ENCODE assay signal across 1 cellular context in the genomic region with DNA sequence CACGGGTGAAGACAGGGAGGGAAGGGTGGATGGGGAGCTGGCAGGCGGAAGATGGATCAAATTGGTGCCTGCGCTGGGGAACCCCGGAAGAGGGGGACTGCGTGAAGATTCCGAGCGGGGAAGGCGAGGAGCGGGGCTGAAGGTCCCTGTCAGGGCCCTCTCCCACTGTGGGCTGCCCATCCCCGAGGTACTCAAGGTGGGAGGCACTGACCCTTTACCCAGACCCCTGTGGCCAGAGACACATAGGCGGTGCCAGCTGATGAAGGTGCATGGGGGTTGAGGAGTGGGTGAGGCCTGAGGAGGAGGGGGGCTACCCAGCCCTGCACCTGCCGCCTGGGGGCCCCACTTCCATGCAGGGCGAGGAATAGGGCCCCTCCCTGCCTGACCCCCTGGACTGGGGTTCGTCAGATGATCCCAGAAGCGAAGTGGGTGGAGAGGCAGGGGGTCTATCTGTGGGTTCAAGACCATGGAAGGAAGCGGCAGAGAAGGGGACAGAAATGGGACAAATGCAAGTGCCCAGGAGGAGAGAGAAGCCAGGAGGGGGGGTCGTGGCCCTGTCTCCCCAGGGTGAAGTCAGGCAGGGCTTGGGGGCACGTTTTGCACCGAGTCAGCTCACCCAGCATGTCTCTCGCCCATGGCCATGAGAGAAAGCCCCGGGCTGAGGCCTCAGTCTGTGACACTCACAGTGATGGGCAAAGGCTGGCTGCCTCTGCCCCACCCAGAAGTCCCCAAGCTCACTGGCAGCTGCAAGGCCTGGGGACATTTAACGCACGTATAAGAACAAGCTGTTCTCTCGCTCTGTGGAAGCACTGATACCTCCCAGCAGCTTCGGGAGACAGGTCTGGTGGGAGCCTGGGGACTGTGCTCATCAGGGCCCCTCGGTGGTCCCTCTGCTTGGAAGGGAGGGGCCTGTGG.
TF ChIP-seq lines count a peak whose summit lies in the region.

No MANE protein-coding gene starts in this region.

TF ChIP-seq in HepG2, 621 proteins besides CTCF, POLR2A, EP300 and RAD21:
- TF ChIP-seq ZSCAN31 (CRISPR knock-in tag; IDR thresholded peaks at IDR 0.05; ENCODE audit: low read depth): 0 out of 2 replicates have a peak, but pooled peaks have one; percentile 8
- no peak for TF ChIP-seq RELA (CRISPR knock-in tag; IDR thresholded peaks at IDR 0.05)
- no peak for TF ChIP-seq SIN3B (IDR thresholded peaks at IDR 0.05; ENCODE audit: low read length)
- no peak for TF ChIP-seq NFRKB (IDR thresholded peaks at IDR 0.05)
- TF ChIP-seq POLR2G (IDR thresholded peaks at IDR 0.05; ENCODE audit: low read depth, low read length): peak; percentile 36; the same call in 1 of the 2 replicates
- peak; percentile 90 for TF ChIP-seq AGO2 (optimal IDR thresholded peaks at IDR 0.05; ENCODE audit: low read depth, low read length)
- peak; percentile 87; the same call in 1 of the 2 replicates for TF ChIP-seq AKAP8 (CRISPR knock-in tag; IDR thresholded peaks at IDR 0.05)
- TF ChIP-seq, protein P1, sequence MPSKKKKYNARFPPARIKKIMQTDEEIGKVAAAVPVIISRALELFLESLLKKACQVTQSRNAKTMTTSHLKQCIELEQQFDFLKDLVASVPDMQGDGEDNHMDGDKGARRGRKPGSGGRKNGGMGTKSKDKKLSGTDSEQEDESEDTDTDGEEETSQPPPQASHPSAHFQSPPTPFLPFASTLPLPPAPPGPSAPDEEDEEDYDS (CRISPR knock-in tag; IDR thresholded peaks at IDR 0.05): no peak
